Comparison of ENCODE assay signal across 26 cellular contexts in genomic region chr9:95831810-95832209, GRCh38.
"Had no signal": no experiment of that assay in that cellular context is flagged by ENCODE, and none has a peak within 500 bp of the region (broad histone marks: within the 10 kb centered on the region; RNA-seq: fewer than 3 reads in every experiment).

No MANE protein-coding gene starts in this region.

- H3K27ac ChIP-seq: body of pancreas, coronary artery, lower lobe of right lung, parathyroid adenoma, right lobe of liver, upper lobe of left lung, vagina had no signal

- H3K4me3 ChIP-seq: body of pancreas, coronary artery, gastroesophageal sphincter, lower lobe of right lung, right lobe of liver, upper lobe of left lung, vagina had no signal

- H3K9me3 ChIP-seq: body of pancreas, gastroesophageal sphincter, lower lobe of right lung, right lobe of liver, upper lobe of left lung, vagina had no signal

- H3K27me3 ChIP-seq: body of pancreas, gastroesophageal sphincter, right lobe of liver, upper lobe of left lung, vagina had no signal

- DNase-seq: activated CD4-positive, alpha-beta memory T cell treated with anti-CD3 and anti-CD28 coated beads, Interleukin-2, amount 10 ng/mL, durations not matched to agents 7 days and 5 days; activated CD4-positive, alpha-beta T cell treated with anti-CD3 and anti-CD28 coated beads for 1 hour; activated CD4-positive, alpha-beta T cell treated with anti-CD3 and anti-CD28 coated beads, Interleukin-2, amount 10 ng/mL, durations not matched to agents 7 days and 5 days; activated CD8-positive, alpha-beta memory T cell treated with anti-CD3 and anti-CD28 coated beads, Interleukin-2, amount 50 U/mL, for 48 hours; activated gamma-delta T cell; activated naive CD8-positive, alpha-beta T cell treated with anti-CD3 and anti-CD28 coated beads, Interleukin-2, amount 50 U/mL, for 24 hours; activated T-cell treated with anti-CD3 and anti-CD28 coated beads, Interleukin-2, amount 50 U/mL, for 24 hours; body of pancreas; cerebellar nuclear complex; head of caudate nucleus; hippocampal formation; lower lobe of right lung; mesenchymal stem cell; naive B cell; nucleus accumbens; right lobe of liver; stimulated activated CD4-positive, alpha-beta T cell treated with anti-CD3 and anti-CD28 coated beads, Interleukin-15, amount 100 ng/mL, for 24 hours; stimulated activated CD4-positive, alpha-beta T cell treated with anti-CD3 and anti-CD28 coated beads, Interleukin-2, amount 100 ng/mL, for 24 hours; stimulated activated naive CD4-positive, alpha-beta T cell treated with Interleukin-2 at 50 U/mL for 16 hours; T-helper 2 cell; upper lobe of left lung had no signal

- H3K9ac ChIP-seq: parathyroid adenoma had no signal

- H3K36me3 ChIP-seq: gastroesophageal sphincter, lower lobe of right lung, right lobe of liver, upper lobe of left lung, vagina had no signal

- H3K4me1 ChIP-seq: body of pancreas, lower lobe of right lung, parathyroid adenoma, right lobe of liver, upper lobe of left lung had no signal

- ATAC-seq: activated naive CD8-positive, alpha-beta T cell treated with anti-CD3 and anti-CD28 coated beads, Interleukin-2, amount 50 U/mL, for 24 hours; body of pancreas; gastroesophageal sphincter; lower lobe of right lung; WTC11 had no signal
